11 cellular contexts compared by ENCODE assay signal in the genomic region with DNA sequence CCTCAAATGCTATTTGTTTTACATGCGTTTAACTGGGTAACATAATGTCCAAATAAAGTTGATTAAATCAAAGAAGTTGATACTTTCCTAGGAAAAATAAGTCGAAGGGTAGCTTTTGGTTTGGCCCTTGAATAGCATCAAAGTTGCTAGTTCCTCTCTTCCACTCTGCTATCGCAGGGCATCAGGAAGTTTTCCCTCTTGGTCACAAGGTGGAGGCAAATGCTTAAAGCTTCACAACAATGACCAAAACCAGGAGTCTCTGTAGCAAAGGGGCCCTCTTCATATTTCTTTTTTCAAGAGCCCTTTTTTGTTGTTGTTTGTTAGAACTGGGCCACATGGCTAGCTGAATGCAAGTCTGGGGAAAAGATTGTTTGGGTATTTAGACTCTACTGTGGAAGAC.
DNase-seq lines count a peak whose midpoint lies in the region; ATAC-seq and TF ChIP-seq lines count a peak whose summit lies in the region.
"Had no signal": no experiment of that assay in that cellular context is flagged by ENCODE, and none has a peak within 500 bp of the region (broad histone marks: within the 10 kb centered on the region; RNA-seq: fewer than 3 reads in every experiment).

No MANE protein-coding gene starts in this region.

- no TSS peak for BruUV-seq in A673 (replicated peaks; lab: Mats Ljungman, UMichigan)

- no peaks in the 10 kb centered on the region for H3K9me3 ChIP-seq in A673 (ENCODE audit: low read depth, low read length, poor library complexity, severe bottlenecking)

- no peak overlapping the region for H3K27ac Mint-ChIP-seq in stimulated activated memory B cell treated with anti-CD40 and anti-IgM and Interleukin-4, amounts not matched to agents 10 μg/mL and 1 μg/mL and 100 μg/mL, for 72 hours
- no peak overlapping the region for H3K27ac Mint-ChIP-seq in CD14-positive monocyte
- H3K27ac Mint-ChIP-seq: CD8-positive, alpha-beta T cell had no signal

- no peaks in the 10 kb centered on the region for H3K4me1 ChIP-seq in A673 (ENCODE audit: insufficient read depth, low read length, poor library complexity, severe bottlenecking)

- no peaks in the 10 kb centered on the region for H3K9me3 Mint-ChIP-seq in stimulated activated memory B cell treated with anti-CD40 and anti-IgM and Interleukin-4, amounts not matched to agents 10 μg/mL and 1 μg/mL and 100 μg/mL, for 72 hours
- no peaks in the 10 kb centered on the region for H3K9me3 Mint-ChIP-seq in CD14-positive monocyte
- H3K9me3 Mint-ChIP-seq: CD8-positive, alpha-beta T cell had no signal

- peak; percentile 4 for DNase-seq in A673 (ENCODE audit: low spot score)
- DNase-seq in GM10266 (ENCODE audit: extremely low spot score), result no peak
- peak; percentile 73 for DNase-seq in NCI-H69 (lab: John Stamatoyannopoulos, UW)
- DNase-seq in epithelial cell of proximal tubule (ENCODE audit: low read depth), result no peak
- DNase-seq in NCI-H1105 (lab: John Stamatoyannopoulos, UW), result no peak
- DNase-seq in CD14-positive monocyte (ENCODE audit: low spot score), result no peak
- DNase-seq: activated effector memory CD4-positive, alpha-beta T cell treated with Interleukin-2 at 50 U/mL for 16 hours; CD8-positive, alpha-beta T cell; stimulated activated CD4-positive, alpha-beta T cell treated with anti-CD3 and anti-CD28 coated beads, Interleukin-2, amount 100 ng/mL, for 24 hours had no signal

- no peaks in the 10 kb centered on the region for H3K4me1 Mint-ChIP-seq in stimulated activated memory B cell treated with anti-CD40 and anti-IgM and Interleukin-4, amounts not matched to agents 10 μg/mL and 1 μg/mL and 100 μg/mL, for 72 hours
- H3K4me1 Mint-ChIP-seq in CD14-positive monocyte, result no peaks in the 10 kb centered on the region

- CTCF ChIA-PET in A673 (lab: Charles Lee), result no interaction called here

- no peaks in the 10 kb centered on the region for H3K27me3 ChIP-seq in A673 (replicated peaks; ENCODE audit: insufficient read depth, low read depth, low read length, poor library complexity)

- no peaks in the 10 kb centered on the region for H3K36me3 Mint-ChIP-seq in stimulated activated memory B cell treated with anti-CD40 and anti-IgM and Interleukin-4, amounts not matched to agents 10 μg/mL and 1 μg/mL and 100 μg/mL, for 72 hours
- H3K36me3 Mint-ChIP-seq in CD14-positive monocyte, result no peaks in the 10 kb centered on the region
- H3K36me3 Mint-ChIP-seq: CD8-positive, alpha-beta T cell had no signal

- POLR2A ChIA-PET in A673 (lab: Charles Lee; ENCODE audit: low non-redundant PET), result no interaction called here

- TF ChIP-seq CTCF in A673 (conservative IDR thresholded peaks at IDR 0.05; ENCODE audit: low read depth, low read length) (peak; percentile 32; the same call in 1 of the 2 replicates), GM10266 (IDR thresholded peaks at IDR 0.05; ENCODE audit: control insufficient read depth, insufficient read depth, low read depth, missing control alignments) (peak; percentile 21), epithelial cell of proximal tubule (conservative IDR thresholded peaks at IDR 0.05; ENCODE audit: low read depth, low read length) (peak; percentile 22), CD14-positive monocyte (IDR thresholded peaks at IDR 0.05) (no peak)

- H3K27ac ChIP-seq in A673 (ENCODE audit: low read depth, low read length, poor library complexity, severe bottlenecking), result no peak overlapping the region

- no peak overlapping the region for H3K4me3 Mint-ChIP-seq in stimulated activated memory B cell treated with anti-CD40 and anti-IgM and Interleukin-4, amounts not matched to agents 10 μg/mL and 1 μg/mL and 100 μg/mL, for 72 hours
- H3K4me3 Mint-ChIP-seq in CD14-positive monocyte, result no peak overlapping the region
- H3K4me3 Mint-ChIP-seq: CD8-positive, alpha-beta T cell had no signal

- no peaks in the 10 kb centered on the region for H3K27me3 Mint-ChIP-seq in stimulated activated memory B cell treated with anti-CD40 and anti-IgM and Interleukin-4, amounts not matched to agents 10 μg/mL and 1 μg/mL and 100 μg/mL, for 72 hours
- H3K27me3 Mint-ChIP-seq in CD14-positive monocyte (ENCODE audit: low read depth in 3 of 3), result no peaks in the 10 kb centered on the region

- ATAC-seq in stimulated activated memory B cell treated with anti-CD40 and anti-IgM and Interleukin-4, amounts not matched to agents 10 μg/mL and 1 μg/mL and 100 μg/mL, for 72 hours, result no peak
- no peak for ATAC-seq in GM21529 (IDR thresholded peaks at IDR 0.05; ENCODE audit: unreplicated experiment)
- ATAC-seq: CD8-positive, alpha-beta T cell had no signal

- H3K36me3 ChIP-seq in A673 (ENCODE audit: insufficient read depth, low read length, poor library complexity, severe bottlenecking), result no peaks in the 10 kb centered on the region

- H3K4me3 ChIP-seq in A673 (ENCODE audit: low read depth, low read length, poor library complexity, severe bottlenecking) (no peak overlapping the region), epithelial cell of proximal tubule (ENCODE audit: low read depth, low read length) (no peak overlapping the region)

- intact Hi-C loops in A673 (cut with micrococcal nuclease; ENCODE audit: unreplicated experiment) (loop anchor here (10.0 kb wide), 1 partner anchor 715 kb away; a partner anchor contains a TSS), CD14-positive monocyte (cut with micrococcal nuclease) (no loop called here)

Comparison
In these comparisons a context has a peak if more than half of its experiments do, and no peak if none do; other contexts are left out.
1. DNase-seq: peak in A673 (single experiment) and NCI-H69 (single experiment); none in GM10266 (single experiment), epithelial cell of proximal tubule (single experiment), NCI-H1105 (single experiment) and CD14-positive monocyte (single experiment).